In genomic region chr3:133928136-133928893, GRCh38 we compare ENCODE assay signal across 8 cellular contexts. TPM values are rescaled to one million over a fixed set of nuclear protein-coding genes. Genes with fewer than 3 reads are reported as not detected.
DNase-seq lines count a peak whose midpoint lies in the region; ATAC-seq and TF ChIP-seq lines count a peak whose summit lies in the region.

No MANE protein-coding gene starts in this region.

- H3K9me2 ChIP-seq in MM.1S (replicated peaks; ENCODE audit: insufficient read depth, low read length) = no peaks in the 10 kb centered on the region

- H3K36me3 ChIP-seq in MM.1S (replicated peaks; ENCODE audit: insufficient read depth, low read length) (no peaks in the 10 kb centered on the region), endocrine pancreas (ENCODE audit: control insufficient read depth, insufficient read depth, low read length) (no peaks in the 10 kb centered on the region), neuronal stem cell (replicated peaks in 1 of 2; ENCODE audit: control insufficient read depth in 2 of 2, insufficient read depth in 2 of 2, low read length in 2 of 2) (no peaks in the 10 kb centered on the region)

- H3K9ac ChIP-seq in MM.1S (ENCODE audit: low read length) (no peak overlapping the region), endocrine pancreas (ENCODE audit: control insufficient read depth, insufficient read depth, low read length) (peak overlapping the region; percentile 80), neuronal stem cell (ENCODE audit: low read depth, low read length, poor library complexity) (no peak overlapping the region)

- H2BK120ac ChIP-seq in neuronal stem cell (ENCODE audit: low read depth, low read length) = no peak overlapping the region

- H2AK5ac ChIP-seq in neuronal stem cell (ENCODE audit: low read depth, low read length) = peak overlapping the region; percentile 9

- H3K27me3 ChIP-seq in MM.1S (replicated peaks; ENCODE audit: insufficient read depth, low read length) (no peaks in the 10 kb centered on the region), endocrine pancreas (ENCODE audit: control insufficient read depth, insufficient read depth, low read length) (no peaks in the 10 kb centered on the region), neuronal stem cell (ENCODE audit: control insufficient read depth in 3 of 3, insufficient read depth in 3 of 3, low read depth in 1 of 3, low read length in 3 of 3) (peaks cover 0 to 45% (median 16%) of the 10 kb centered on the region in 3 experiments)

- peak overlapping the region; percentile 31 for H3K4me3 ChIP-seq in MM.1S (ENCODE audit: low read length)
- peak overlapping the region; percentile 45 for H3K4me3 ChIP-seq in endocrine pancreas (ENCODE audit: control insufficient read depth, insufficient read depth, low read length)
- no peak overlapping the region for H3K4me3 ChIP-seq in neuronal stem cell (ENCODE audit: low read length in 2 of 2)

- H3K79me1 ChIP-seq in neuronal stem cell (ENCODE audit: low read depth, low read length) = no peaks in the 10 kb centered on the region

- 0 out of 2 replicates have a peak, but pooled peaks cover 4% of the 10 kb centered on the region for H3K4me1 ChIP-seq in MM.1S (ENCODE audit: low read length)
- H3K4me1 ChIP-seq in endocrine pancreas (ENCODE audit: control insufficient read depth, insufficient read depth, low read length) = no peaks in the 10 kb centered on the region
- peaks cover 0 to 3% of the 10 kb centered on the region in 2 donors for H3K4me1 ChIP-seq in neuronal stem cell (ENCODE audit: control insufficient read depth in 2 of 2, insufficient read depth in 1 of 2, low read depth in 1 of 2, low read length in 2 of 2)

- no peaks in the 10 kb centered on the region for H3K79me2 ChIP-seq in MM.1S (ENCODE audit: low read length)

- no peaks in the 10 kb centered on the region for H3F3A ChIP-seq in MM.1S (ENCODE audit: insufficient read depth, low read length)

- peak overlapping the region; percentile 66 for H3K4me2 ChIP-seq in MM.1S (ENCODE audit: low read depth, low read length)
- H3K4me2 ChIP-seq in neuronal stem cell (ENCODE audit: insufficient read depth, low read length, poor library complexity, severe bottlenecking) = peak overlapping the region; percentile 91

- peak overlapping the region; percentile 33; the same call in 1 of the 2 replicates for H2AFZ ChIP-seq in MM.1S (ENCODE audit: low read length)
- H2AFZ ChIP-seq in neuronal stem cell (ENCODE audit: low read length) = peak overlapping the region; percentile 92

- no peak overlapping the region for H4K91ac ChIP-seq in neuronal stem cell (ENCODE audit: low read depth, low read length, poor library complexity)

- H4K20me1 ChIP-seq in MM.1S (ENCODE audit: insufficient read depth, low read length) = no peaks in the 10 kb centered on the region

- H3K27ac ChIP-seq in MM.1S (ENCODE audit: low read length) (no peak overlapping the region), neuronal stem cell (replicated peaks; ENCODE audit: low read length) (no peak overlapping the region)

- WGBS in neuronal stem cell (ENCODE audit: extremely low coverage in 2 of 2, insufficient read length in 2 of 2, insufficient replicate concordance in 1 of 2), 2 donors = no CpG with 5 or more reads among the region's 20 CpGs

- H3K9me3 ChIP-seq in MM.1S (replicated peaks; ENCODE audit: insufficient read depth, low read length) (no peaks in the 10 kb centered on the region), endocrine pancreas (ENCODE audit: control insufficient read depth, low read length) (no peaks in the 10 kb centered on the region), neuronal stem cell (replicated peaks in 1 of 2; ENCODE audit: control insufficient read depth in 2 of 2, insufficient read depth in 1 of 2, low read depth in 1 of 2, low read length in 2 of 2) (no peaks in the 10 kb centered on the region)

- in situ Hi-C loops in GM13976 (cut with MboI; ENCODE audit: low sequenced_read_pairs, unreplicated experiment) = loop anchor here (10.0 kb wide), 1 partner anchor 104 kb away; no protein-coding TSS in a partner anchor

- H2BK15ac ChIP-seq in neuronal stem cell (ENCODE audit: low read length) = no peak overlapping the region

- H4K8ac ChIP-seq in neuronal stem cell (ENCODE audit: low read depth, low read length) = no peak overlapping the region

- no peak overlapping the region for H3K4ac ChIP-seq in neuronal stem cell (ENCODE audit: low read length)

- DNase-seq in GM13976 (ENCODE audit: low spot score) (peak; percentile 47), MM.1S (no peak), neuronal stem cell (ENCODE audit: low spot score) (no peak), OCI-M2 (lab: John Stamatoyannopoulos, UW; ENCODE audit: unreplicated experiment) (no peak), iPS-NIHi11 (ENCODE audit: low spot score) (no peak)

- no peak overlapping the region for H3K14ac ChIP-seq in neuronal stem cell (ENCODE audit: low read length)

- no peak overlapping the region for H2BK5ac ChIP-seq in neuronal stem cell (ENCODE audit: low read length)

- no peak overlapping the region for H2BK12ac ChIP-seq in neuronal stem cell (ENCODE audit: low read length)

- H3K23ac ChIP-seq in neuronal stem cell (ENCODE audit: low read depth, low read length, poor library complexity) = no peak overlapping the region

- ATAC-seq in GM19455 (IDR thresholded peaks at IDR 0.05; ENCODE audit: unreplicated experiment) (no peak), HG03378 (IDR thresholded peaks at IDR 0.05; ENCODE audit: unreplicated experiment) (no peak)

- TF ChIP-seq CTCF in GM13976 (IDR thresholded peaks at IDR 0.05; ENCODE audit: borderline replicate concordance, control extremely low read depth, extremely low read depth, insufficient read depth, missing control alignments) (no peak), MM.1S (IDR thresholded peaks at IDR 0.05; ENCODE audit: low read length) (no peak)

- H3K18ac ChIP-seq in neuronal stem cell (ENCODE audit: low read length) = no peak overlapping the region

RNA-seq across cellular contexts. Expression of gene RAB6B, which starts 32.6 kb away (rescaled TPM):
- 18.7 TPM for polyA plus RNA-seq in neuronal stem cell (2013, experiment 1 of 2)
- polyA plus RNA-seq in neuronal stem cell (2013, experiment 2 of 2) = 19.0 TPM

Comparison
In these comparisons a context has a peak if more than half of its experiments do, and no peak if none do; other contexts are left out.
1. H3K4me3 ChIP-seq: peak in MM.1S (single experiment) and endocrine pancreas (single experiment); none in neuronal stem cell (0 of 2).